10 cellular contexts compared by ENCODE assay signal in the genomic region with DNA sequence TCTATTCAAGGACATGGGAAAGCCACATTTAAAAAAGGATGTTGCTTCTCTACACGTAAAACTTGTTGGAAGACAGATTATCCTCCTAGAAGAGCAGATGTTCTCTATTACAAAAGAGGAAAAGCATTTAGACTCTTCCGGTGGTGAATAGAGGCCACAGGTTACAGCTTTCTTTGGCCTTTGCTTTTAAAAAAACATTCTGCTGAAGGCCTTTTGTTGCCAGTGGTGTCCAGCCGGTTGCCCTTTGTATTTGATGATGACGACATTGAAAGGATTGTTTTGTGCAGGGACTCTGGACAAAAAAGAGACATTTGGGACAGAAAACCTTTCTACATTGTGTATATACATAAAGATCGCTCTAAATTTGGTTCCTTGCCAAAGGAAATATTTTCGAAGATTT.
DNase-seq lines count a peak whose midpoint lies in the region; ATAC-seq and TF ChIP-seq lines count a peak whose summit lies in the region.
"Had no signal": no experiment of that assay in that cellular context is flagged by ENCODE, and none has a peak within 500 bp of the region (broad histone marks: within the 10 kb centered on the region; RNA-seq: fewer than 3 reads in every experiment).

No MANE protein-coding gene starts in this region.

- H3K4me3 Mint-ChIP-seq in endothelial cell (ENCODE audit: unreplicated experiment): peak overlapping the region; percentile 38
- no peak overlapping the region for H3K4me3 Mint-ChIP-seq in mesothelial cell of epicardium

- TF ChIP-seq CTCF in endothelial cell (IDR thresholded peaks at IDR 0.05; ENCODE audit: unreplicated experiment) (no peak), mesothelial cell of epicardium (IDR thresholded peaks at IDR 0.05; ENCODE audit: unreplicated experiment) (no peak)

- H3K27me3 Mint-ChIP-seq in endothelial cell (ENCODE audit: unreplicated experiment): peaks cover 2% of the 10 kb centered on the region
- H3K27me3 Mint-ChIP-seq in mesothelial cell of epicardium (ENCODE audit: low read depth): no peaks in the 10 kb centered on the region

- peak; percentile 79 to 81 for DNase-seq in AML-193 (lab: John Stamatoyannopoulos, UW)
- DNase-seq in NCI-H69 (lab: John Stamatoyannopoulos, UW): peak; percentile 70
- no peak for DNase-seq in endothelial cell (ENCODE audit: low spot score)
- DNase-seq in mesothelial cell of epicardium (ENCODE audit: low spot score in 2 of 2, unreplicated experiment in 2 of 2): no peak
- DNase-seq in cerebellar nuclear complex (lab: John Stamatoyannopoulos, UW): no peak
- no peak for DNase-seq in activated naive CD4-positive, alpha-beta T cell treated with Interleukin-2 at 50 U/mL for 16 hours
- DNase-seq: PC-9, transverse colon had no signal

- H3K27ac Mint-ChIP-seq in endothelial cell (ENCODE audit: unreplicated experiment) (peak overlapping the region; percentile 99), mesothelial cell of epicardium (peak overlapping the region; percentile 80)

- H3K4me1 Mint-ChIP-seq in endothelial cell (ENCODE audit: unreplicated experiment) (peaks cover 47% of the 10 kb centered on the region), mesothelial cell of epicardium (peaks cover 33% of the 10 kb centered on the region)

- H3K9me3 Mint-ChIP-seq in endothelial cell (ENCODE audit: unreplicated experiment) (no peaks in the 10 kb centered on the region), mesothelial cell of epicardium (no peaks in the 10 kb centered on the region)

- H3K36me3 Mint-ChIP-seq in endothelial cell (ENCODE audit: low read depth, unreplicated experiment): no peaks in the 10 kb centered on the region
- no peaks in the 10 kb centered on the region for H3K36me3 Mint-ChIP-seq in mesothelial cell of epicardium

- no peak for ATAC-seq in HG03139 (IDR thresholded peaks at IDR 0.05; ENCODE audit: unreplicated experiment)
- ATAC-seq in HG03571 (IDR thresholded peaks at IDR 0.05; ENCODE audit: unreplicated experiment): no peak

Comparison
In these comparisons a context has a peak if more than half of its experiments do, and no peak if none do; other contexts are left out.
1. DNase-seq: peak in AML-193 (2 of 2) and NCI-H69 (single experiment); none in endothelial cell (single experiment), mesothelial cell of epicardium (0 of 2), cerebellar nuclear complex (0 of 2) and activated naive CD4-positive, alpha-beta T cell treated with Interleukin-2 at 50 U/mL for 16 hours (single experiment).